Comparison of ENCODE assay signal across 26 cellular contexts in the genomic region with DNA sequence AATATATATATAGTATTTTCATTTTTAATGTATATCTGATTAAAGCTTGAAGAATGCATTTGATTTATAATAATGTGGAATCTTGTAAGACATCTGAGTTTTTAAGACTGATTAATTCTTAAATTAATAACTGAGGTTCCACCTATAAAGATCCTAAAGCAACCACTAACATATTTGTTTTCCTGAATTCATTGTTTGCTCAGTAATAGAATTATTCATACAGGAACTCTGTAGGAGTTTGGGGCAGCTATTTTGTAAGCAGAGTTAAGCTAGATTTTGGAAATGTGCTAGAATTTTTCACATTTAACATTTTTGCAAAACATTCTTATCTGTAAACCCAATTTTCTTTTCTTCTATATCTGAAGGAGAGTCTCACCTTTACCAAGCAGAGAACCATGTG.
"Had no signal": no experiment of that assay in that cellular context is flagged by ENCODE, and none has a peak within 500 bp of the region (broad histone marks: within the 10 kb centered on the region; RNA-seq: fewer than 3 reads in every experiment).

No MANE protein-coding gene starts in this region.

- H3K79me2 ChIP-seq: hepatocyte had no signal

- H3K27ac ChIP-seq: esophagus muscularis mucosa, foreskin keratinocyte, gastroesophageal sphincter, heart left ventricle, hepatocyte, left lung, neural progenitor cell, psoas muscle, sigmoid colon, stomach, thyroid gland, vagina had no signal

- H2AFZ ChIP-seq: hepatocyte, neural progenitor cell had no signal

- ATAC-seq: effector memory CD8-positive, alpha-beta T cell; foreskin keratinocyte; gastroesophageal sphincter; heart left ventricle; left cardiac atrium; left lung; naive thymus-derived CD4-positive, alpha-beta T cell; psoas muscle; right cardiac atrium; stimulated activated effector memory CD8-positive, alpha-beta T cell treated with anti-CD3 and anti-CD28 coated beads, Interleukin-12 subunit alpha, Interleukin-12 subunit beta, amount 100 ng/mL, for 72 hours had no signal

- H3K4me3 ChIP-seq: esophagus muscularis mucosa, gastroesophageal sphincter, heart left ventricle, hepatocyte, left lung, neural progenitor cell, psoas muscle, sigmoid colon, stomach, thyroid gland, vagina had no signal

- H3K4me1 ChIP-seq: foreskin keratinocyte, gastroesophageal sphincter, heart left ventricle, left lung, neural progenitor cell, psoas muscle, sigmoid colon, thyroid gland, vagina had no signal

- H3K27me3 ChIP-seq: esophagus muscularis mucosa, foreskin keratinocyte, gastroesophageal sphincter, heart left ventricle, hepatocyte, left lung, neural progenitor cell, sigmoid colon, stomach, thyroid gland, vagina had no signal

- H3K4me3 Mint-ChIP-seq: effector memory CD8-positive, alpha-beta T cell; nephron; neural progenitor cell; stimulated activated effector memory CD8-positive, alpha-beta T cell treated with anti-CD3 and anti-CD28 coated beads, Interleukin-12 subunit alpha, Interleukin-12 subunit beta, amount 100 ng/mL, for 72 hours had no signal

- DNase-seq: cortex of kidney; effector memory CD8-positive, alpha-beta T cell; foreskin keratinocyte; heart left ventricle; kidney; left cardiac atrium; left lung; midbrain; naive thymus-derived CD4-positive, alpha-beta T cell; posterior cingulate gyrus; psoas muscle; right cardiac atrium; sigmoid colon; stimulated activated CD4-positive, alpha-beta T cell treated with anti-CD3 and anti-CD28 coated beads, Interleukin-2, amount 100 ng/mL, for 24 hours; stimulated activated CD4-positive, alpha-beta T cell treated with anti-CD3 and anti-CD28 coated beads, Interleukin-4, amount 100 ng/mL, for 24 hours; stimulated activated naive CD4-positive, alpha-beta T cell treated with Interleukin-2 at 50 U/mL for 16 hours; stomach; thyroid gland; trophoblast cell had no signal

- H3K36me3 ChIP-seq: esophagus muscularis mucosa, gastroesophageal sphincter, heart left ventricle, left lung, neural progenitor cell, sigmoid colon, stomach, thyroid gland, vagina had no signal

- H3K27me3 Mint-ChIP-seq: effector memory CD8-positive, alpha-beta T cell had no signal

- H3K9me3 Mint-ChIP-seq: effector memory CD8-positive, alpha-beta T cell; stimulated activated effector memory CD8-positive, alpha-beta T cell treated with anti-CD3 and anti-CD28 coated beads, Interleukin-12 subunit alpha, Interleukin-12 subunit beta, amount 100 ng/mL, for 72 hours had no signal

- H3K9ac ChIP-seq: neural progenitor cell had no signal

- H3K4me2 ChIP-seq: hepatocyte, neural progenitor cell had no signal

- H3K27ac Mint-ChIP-seq: effector memory CD8-positive, alpha-beta T cell; naive thymus-derived CD4-positive, alpha-beta T cell; nephron; neural progenitor cell; stimulated activated effector memory CD8-positive, alpha-beta T cell treated with anti-CD3 and anti-CD28 coated beads, Interleukin-12 subunit alpha, Interleukin-12 subunit beta, amount 100 ng/mL, for 72 hours had no signal

- H3K9me3 ChIP-seq: esophagus muscularis mucosa, gastroesophageal sphincter, left lung, psoas muscle, sigmoid colon, thyroid gland, vagina had no signal

- FAIRE-seq: kidney had no signal

- H3K4me1 Mint-ChIP-seq: naive thymus-derived CD4-positive, alpha-beta T cell; nephron; stimulated activated effector memory CD8-positive, alpha-beta T cell treated with anti-CD3 and anti-CD28 coated beads, Interleukin-12 subunit alpha, Interleukin-12 subunit beta, amount 100 ng/mL, for 72 hours had no signal

- H3K36me3 Mint-ChIP-seq: stimulated activated effector memory CD8-positive, alpha-beta T cell treated with anti-CD3 and anti-CD28 coated beads, Interleukin-12 subunit alpha, Interleukin-12 subunit beta, amount 100 ng/mL, for 72 hours had no signal
